Comparison of ENCODE assay signal across 1 cellular context in genomic region chr12:124906606-124907261, GRCh38.
TF ChIP-seq lines count a peak whose summit lies in the region.

No MANE protein-coding gene starts in this region.

TF ChIP-seq in K562, 482 proteins besides CTCF, POLR2A, EP300 and RAD21 (continued from another document and continues in another):
- no peak for TF ChIP-seq HBP1 (CRISPR knock-in tag; IDR thresholded peaks at IDR 0.05)
- no peak for TF ChIP-seq SAP30 (IDR thresholded peaks at IDR 0.05; ENCODE audit: borderline replicate concordance, insufficient read depth, low read depth, low read length, poor library complexity, severe bottlenecking)
- TF ChIP-seq NFXL1 (CRISPR knock-in tag; IDR thresholded peaks at IDR 0.05) = no peak
- TF ChIP-seq CEBPG (CRISPR knock-in tag; IDR thresholded peaks at IDR 0.05) = no peak
- no peak for TF ChIP-seq CEBPG (tag; conservative IDR thresholded peaks at IDR 0.05 in 1 of 2, IDR thresholded peaks at IDR 0.05 in 1 of 2)
- TF ChIP-seq MEF2A (IDR thresholded peaks at IDR 0.05; ENCODE audit: control insufficient read depth, low read depth, low read length) = 0 out of 2 replicates have a peak, but pooled peaks have one; percentile 11
- TF ChIP-seq ZNF583 (CRISPR knock-in tag; IDR thresholded peaks at IDR 0.05) = no peak
- no peak for TF ChIP-seq ZNF280A (IDR thresholded peaks at IDR 0.05; ENCODE audit: low read depth, partially characterized antibody)
- no peak for TF ChIP-seq CREB3 (tag; conservative IDR thresholded peaks at IDR 0.05; ENCODE audit: low read depth)
- TF ChIP-seq ZBTB1 (CRISPR knock-in tag; IDR thresholded peaks at IDR 0.05; ENCODE audit: borderline replicate concordance, low read depth) = no peak
- TF ChIP-seq NFYB (IDR thresholded peaks at IDR 0.05; ENCODE audit: extremely low read depth, insufficient read length) = no peak
- peak; percentile 94 to 98 for TF ChIP-seq FOXA3 (CRISPR knock-in tag; conservative IDR thresholded peaks at IDR 0.05 in 1 of 2, IDR thresholded peaks at IDR 0.05 in 1 of 2)
- peak; percentile 47; the same call in 1 of the 2 replicates for TF ChIP-seq ZNF384 (IDR thresholded peaks at IDR 0.05; ENCODE audit: low read depth, low read length)
- no peak for TF ChIP-seq ZNF133 (CRISPR knock-in tag; IDR thresholded peaks at IDR 0.05)
- no peak for TF ChIP-seq EP400 (IDR thresholded peaks at IDR 0.05)
- peak; percentile 44; the same call in 1 of the 2 replicates for TF ChIP-seq CC2D1A (IDR thresholded peaks at IDR 0.05)
- TF ChIP-seq VEZF1 (CRISPR knock-in tag; IDR thresholded peaks at IDR 0.05) = peak; percentile 45
- TF ChIP-seq UBTF (IDR thresholded peaks at IDR 0.05; ENCODE audit: borderline replicate concordance in 1 of 2, low read depth in 2 of 2, low read length in 2 of 2) = no peak
- TF ChIP-seq ERF (CRISPR knock-in tag; IDR thresholded peaks at IDR 0.05) = no peak
- no peak for TF ChIP-seq ZBTB40 (IDR thresholded peaks at IDR 0.05)
- no peak for TF ChIP-seq ZBTB40 (CRISPR knock-in tag; IDR thresholded peaks at IDR 0.05)
- TF ChIP-seq HOXB6 (CRISPR knock-in tag; IDR thresholded peaks at IDR 0.05; ENCODE audit: borderline replicate concordance) = no peak
- no peak for TF ChIP-seq RBM25 (IDR thresholded peaks at IDR 0.05; ENCODE audit: low read depth, low read length, severe bottlenecking)
- no peak for TF ChIP-seq KLF13 (tag; IDR thresholded peaks at IDR 0.05; ENCODE audit: borderline replicate concordance, low read depth)
- no peak for TF ChIP-seq HCFC1 (IDR thresholded peaks at IDR 0.05; ENCODE audit: low read depth, low read length)
- no peak for TF ChIP-seq MBD2 (IDR thresholded peaks at IDR 0.05; ENCODE audit: borderline replicate concordance, low read depth)
- TF ChIP-seq ZC3H11A (IDR thresholded peaks at IDR 0.05; ENCODE audit: low read depth, low read length) = no peak
- no peak for TF ChIP-seq ATF4 (CRISPR knock-in tag; IDR thresholded peaks at IDR 0.05)
- peak; percentile 68; the same call in 1 of the 2 replicates for TF ChIP-seq RB1 (IDR thresholded peaks at IDR 0.05; ENCODE audit: low read depth)
- no peak for TF ChIP-seq CTBP1 (IDR thresholded peaks at IDR 0.05; ENCODE audit: borderline replicate concordance)
- TF ChIP-seq FOXJ2 (tag; IDR thresholded peaks at IDR 0.05) = no peak
- no peak for TF ChIP-seq HMGXB4 (CRISPR knock-in tag; IDR thresholded peaks at IDR 0.05)
- TF ChIP-seq ILK (tag; IDR thresholded peaks at IDR 0.05; ENCODE audit: borderline replicate concordance, low read depth) = no peak
- TF ChIP-seq KDM2B (CRISPR knock-in tag; IDR thresholded peaks at IDR 0.05) = no peak
- TF ChIP-seq MAFG (tag; conservative IDR thresholded peaks at IDR 0.05) = no peak; the same call in 1 of the 2 replicates
- no peak for TF ChIP-seq E2F4 (CRISPR knock-in tag; IDR thresholded peaks at IDR 0.05; ENCODE audit: low read depth)
- TF ChIP-seq ZNF444 (CRISPR knock-in tag; IDR thresholded peaks at IDR 0.05) = no peak
- peak; percentile 42 for TF ChIP-seq ZNF316 (IDR thresholded peaks at IDR 0.05)
- no peak for TF ChIP-seq BRF2 (IDR thresholded peaks at IDR 0.05; ENCODE audit: borderline replicate concordance, insufficient read depth, insufficient read length)
